7 cellular contexts compared by ENCODE assay signal in genomic region chr3:15097889-15098288, GRCh38. TPM values are rescaled to one million over a fixed set of nuclear protein-coding genes. Genes with fewer than 3 reads are reported as not detected.
A peak's percentile ranks its signal among the peaks of the same experiment; 100 is the strongest.
DNase-seq lines count a peak whose midpoint lies in the region; ATAC-seq, FAIRE-seq and TF ChIP-seq lines count a peak whose summit lies in the region.

No MANE protein-coding gene starts in this region.

- H3K27ac ChIP-seq in H1 (ENCODE audit: low read depth, low read length) (no peak overlapping the region), ovary (no peak overlapping the region)

- H2BK5ac ChIP-seq in H1 (ENCODE audit: low read depth, low read length), result no peak overlapping the region

- H3K18ac ChIP-seq in H1 (ENCODE audit: extremely low read depth, low read length), result no peak overlapping the region

- H2AK5ac ChIP-seq in H1 (ENCODE audit: low read depth, low read length), result no peak overlapping the region

- no peak overlapping the region; the same call in 1 of the 2 replicates for H2AFZ ChIP-seq in H1 (ENCODE audit: low read length)

- CTCF ChIA-PET in T-cell (lab: Charles Lee), result interaction anchor here in 1 of 2 donors (0.7 to 2.2 kb wide), 4 partner anchors 25 to 1167 kb away, joined by 3 to 6 read pairs (median 4); partner anchors contain the start of genes CAPN7, CCDC174, DPH3 and OXNAD1
- CTCF ChIA-PET in H1 (lab: Charles Lee; ENCODE audit: partially characterized antibody), result interaction anchor here (0.6 to 1.6 kb wide), 6 partner anchors 11 to 177 kb away, joined by 3 to 4 read pairs (median 3); no protein-coding TSS in a partner anchor
- CTCF ChIA-PET in HEK293T (lab: Yijun Ruan, JAX), result interaction anchor here (1.0 kb wide), 1 partner anchor 170 kb away, joined by 3 read pairs; no protein-coding TSS in a partner anchor

- no peak overlapping the region for H3K4ac ChIP-seq in H1 (replicated peaks; ENCODE audit: insufficient read length, low read depth, low read length)

- 65% methylated on average over 6 of the region's 6 CpGs; no CpG with 5 or more reads in 1 of the 2 experiments for WGBS in H1 (ENCODE audit: extremely low coverage in 1 of 2, insufficient coverage in 1 of 2, insufficient read length in 1 of 2, insufficient replicate concordance in 2 of 2, low coverage in 1 of 2, low lambda C conversion rate in 2 of 2, missing lambda C conversion rate in 1 of 2), 2 experiments
- WGBS in ovary, 3 donors, result 37 to 54% (median 44%) methylated on average over 6 of the region's 6 CpGs

- no peak overlapping the region for H4K8ac ChIP-seq in H1 (ENCODE audit: extremely low read depth, insufficient read depth, low read length)

- H3K9me3 ChIP-seq in H1 (ENCODE audit: insufficient read depth in 2 of 2, low read depth in 1 of 2, low read length in 1 of 2), result no peaks in the 10 kb centered on the region
- H3K9me3 ChIP-seq in ovary, result no peaks in the 10 kb centered on the region

- H3K27me3 ChIP-seq in H1 (replicated peaks in 1 of 4; ENCODE audit: control insufficient read depth in 3 of 4, extremely low read depth in 1 of 4, insufficient read depth in 3 of 4, low read length in 3 of 4), result no peaks in the 10 kb centered on the region
- no peaks in the 10 kb centered on the region for H3K27me3 ChIP-seq in ovary

- no peak overlapping the region for H4K5ac ChIP-seq in H1 (ENCODE audit: insufficient read length, low read depth, low read length)

- intact Hi-C loops in ovary (cut with DNase I), result no loop called here

- no peak overlapping the region for H3K56ac ChIP-seq in H1 (replicated peaks; ENCODE audit: insufficient read length, low read depth, low read length)

- POLR2A ChIA-PET in T-cell (lab: Charles Lee) (interaction anchor here in 1 of 2 donors (0.6 kb wide), 1 partner anchor 27 kb away, joined by 3 read pairs; no protein-coding TSS in a partner anchor), H1 (lab: Charles Lee; ENCODE audit: partially characterized antibody) (no interaction called here), HEK293T (lab: Yijun Ruan, JAX) (interaction anchor here (2.0 to 2.3 kb wide), 2 partner anchors 10 to 33 kb away, joined by 8 to 15 read pairs; partner anchors contain the start of gene MRPS25)

- no peaks in the 10 kb centered on the region for H3K9me3 Mint-ChIP-seq in T-cell

- DNase-seq in HK-2 (ENCODE audit: unreplicated experiment) (peak; percentile 12), T-cell (peak in 13 of 34 experiments; percentile 4 to 36 (median 20)), H1 (ENCODE audit: low read depth in 1 of 2, low spot score in 2 of 2) (no peak), ovary (no peak), NCI-H128 (lab: John Stamatoyannopoulos, UW; ENCODE audit: unreplicated experiment) (no peak), HEK293T (ENCODE audit: extremely low spot score) (no peak)

- TF ChIP-seq CTCF in H1 (IDR thresholded peaks at IDR 0.05; ENCODE audit: control extremely low read depth in 1 of 3, insufficient read depth in 1 of 3, low read depth in 1 of 3, low read length in 3 of 3) (no peak), ovary (IDR thresholded peaks at IDR 0.05) (no peak)

- H3K4me1 Mint-ChIP-seq in T-cell, result peaks cover 25 to 30% (median 29%) of the 10 kb centered on the region in 3 donors

- H3K27me3 Mint-ChIP-seq in T-cell, result no peaks in the 10 kb centered on the region

- H3K23me2 ChIP-seq in H1 (ENCODE audit: low read depth, low read length), result peaks cover 9% of the 10 kb centered on the region

- no peak overlapping the region for H2BK120ac ChIP-seq in H1 (replicated peaks; ENCODE audit: low read depth, low read length)

- no peak for ATAC-seq in T-cell (replicated peaks in 1 of 4)
- ATAC-seq in GM18907 (IDR thresholded peaks at IDR 0.05; ENCODE audit: unreplicated experiment), result no peak

- no peak for TF ChIP-seq POLR2A in H1 (IDR thresholded peaks at IDR 0.05; ENCODE audit: control extremely low read depth in 1 of 2, low read depth in 2 of 2, low read length in 2 of 2)
- TF ChIP-seq POLR2A in ovary (IDR thresholded peaks at IDR 0.05), result no peak

- H3K23ac ChIP-seq in H1 (ENCODE audit: insufficient read length), result no peak overlapping the region

- H2BK20ac ChIP-seq in H1 (ENCODE audit: low read length), result no peak overlapping the region

- TF ChIP-seq EP300 in H1 (IDR thresholded peaks at IDR 0.05; ENCODE audit: borderline replicate concordance in 1 of 2, low read depth in 2 of 2, low read length in 2 of 2), result no peak
- no peak for TF ChIP-seq EP300 in ovary (IDR thresholded peaks at IDR 0.05)

- H3K79me1 ChIP-seq in H1 (ENCODE audit: low read depth, low read length), result peaks cover 6% of the 10 kb centered on the region

- no peak overlapping the region for H2BK12ac ChIP-seq in H1 (ENCODE audit: low read depth, low read length)

- H4K20me1 ChIP-seq in H1 (replicated peaks in 1 of 2; ENCODE audit: control insufficient read depth in 1 of 2, insufficient read depth in 2 of 2, low read length in 2 of 2), result peaks cover 0 to 3% of the 10 kb centered on the region in 2 experiments

- H3K4me2 ChIP-seq in H1 (ENCODE audit: insufficient read depth in 1 of 2, low read depth in 2 of 2, low read length in 2 of 2), result peak overlapping the region; percentile 100

- peaks cover 2 to 16% (median 6%) of the 10 kb centered on the region in 4 experiments; a peak in 4 of 8 replicates for H3K36me3 ChIP-seq in H1 (ENCODE audit: control insufficient read depth in 2 of 4, insufficient read depth in 4 of 4, low read length in 3 of 4)
- no peaks in the 10 kb centered on the region for H3K36me3 ChIP-seq in ovary

- peak overlapping the region; percentile 93 to 100 (median 97) for H3K4me3 ChIP-seq in H1 (ENCODE audit: extremely low read depth in 1 of 4, insufficient read depth in 2 of 4, low read depth in 3 of 4, low read length in 4 of 4)
- peak overlapping the region; percentile 74 for H3K4me3 ChIP-seq in ovary

- FAIRE-seq in H1 (lab: Jason Lieb, UNC), result no peak

- peaks cover 25% of the 10 kb centered on the region for H3K36me3 Mint-ChIP-seq in T-cell

- no peak overlapping the region for H2BK15ac ChIP-seq in H1 (ENCODE audit: low read length)

- no peak for TF ChIP-seq RAD21 in H1 (IDR thresholded peaks at IDR 0.05 in 1 of 2, conservative IDR thresholded peaks at IDR 0.05 in 1 of 2; ENCODE audit: low read depth in 2 of 2, low read length in 2 of 2)

- H3K9ac ChIP-seq in H1 (replicated peaks in 1 of 4; ENCODE audit: extremely low read depth in 1 of 4, low read depth in 3 of 4, low read length in 3 of 4), result no peak overlapping the region

- H3K4me3 Mint-ChIP-seq in T-cell, result peak overlapping the region; percentile 87 to 94 (median 90)

- H3K4me1 ChIP-seq in H1 (replicated peaks in 1 of 4; ENCODE audit: control insufficient read depth in 3 of 4, insufficient read depth in 4 of 4, low read length in 3 of 4), result peaks cover 0 to 9% (median 4%) of the 10 kb centered on the region in 4 experiments; a peak in 4 of 7 replicates
- H3K4me1 ChIP-seq in ovary (ENCODE audit: insufficient read depth), result peaks cover 10% of the 10 kb centered on the region

- H3K79me2 ChIP-seq in H1 (ENCODE audit: control insufficient read depth in 1 of 2, insufficient read depth in 2 of 2, low read length in 2 of 2), result peaks cover 0 to 13% of the 10 kb centered on the region in 2 experiments

- no peak overlapping the region for H3K14ac ChIP-seq in H1 (ENCODE audit: insufficient read length)

- H3K27ac Mint-ChIP-seq in T-cell, result peak overlapping the region; percentile 89 to 94

- H4K91ac ChIP-seq in H1 (replicated peaks; ENCODE audit: insufficient read length, low read length), result no peak overlapping the region

TF ChIP-seq in H1, 55 proteins besides CTCF, POLR2A, EP300 and RAD21 (continues in another document):
- TF ChIP-seq RBBP5 (IDR thresholded peaks at IDR 0.05; ENCODE audit: borderline replicate concordance, low read depth, low read length), result no peak
- no peak for TF ChIP-seq GABPA (IDR thresholded peaks at IDR 0.05; ENCODE audit: borderline replicate concordance, insufficient read depth, low read length)
- no peak for TF ChIP-seq KDM1A (IDR thresholded peaks at IDR 0.05; ENCODE audit: borderline replicate concordance, low read length)
- TF ChIP-seq CTBP2 (IDR thresholded peaks at IDR 0.05; ENCODE audit: borderline replicate concordance, insufficient read depth, insufficient read length, low read length), result no peak
- TF ChIP-seq ASH2L (IDR thresholded peaks at IDR 0.05; ENCODE audit: low read length), result no peak

TF ChIP-seq in HEK293T, 16 proteins besides CTCF, POLR2A, EP300 and RAD21 (continues in another document):
- TF ChIP-seq ELF4 (IDR thresholded peaks at IDR 0.05) (no peak), LEF1 (IDR thresholded peaks at IDR 0.05; ENCODE audit: borderline replicate concordance) (no peak), FOXA1 (IDR thresholded peaks at IDR 0.05) (no peak), BHLHE40 (IDR thresholded peaks at IDR 0.05; ENCODE audit: borderline replicate concordance) (no peak), NFRKB (IDR thresholded peaks at IDR 0.05) (no peak), ZNF384 (IDR thresholded peaks at IDR 0.05) (no peak), SP1 (IDR thresholded peaks at IDR 0.05) (no peak), L3MBTL2 (conservative IDR thresholded peaks at IDR 0.05) (no peak), SUZ12 (IDR thresholded peaks at IDR 0.05) (no peak), ARNT (IDR thresholded peaks at IDR 0.05) (no peak)

RNA-seq across cellular contexts. Expression of gene RBSN, which starts 1.1 kb away (rescaled TPM):
- total RNA-seq in T-cell (10 to 100 TPM; 24.7 to 42.7 (median 34.4) TPM), ovary (10 to 100 TPM; 14.4 to 36.5 (median 31.1) TPM)
- total RNA-seq in H1 (2021; fragmentation: NEBNext Ultra II Directional; extraction: Animal tissue kit (Norgen Biotek cat#: 25700)), result 18.9 and 20.0 TPM in 2 replicates
- polyA plus RNA-seq in H1 (2011; rRNA removed) (5.6 and 5.9 TPM in 2 replicates), ovary (10 to 100 TPM; 13.5 to 31.5 TPM)
- polyA plus RNA-seq in H1 (2011; cell fraction: cytosol; rRNA removed), result 7.1 TPM
- 11.6 TPM for polyA plus RNA-seq in H1 (2011; cell fraction: nucleus; rRNA removed)
- 8.2 to 12.0 TPM (median 11.2 TPM) in 4 replicates for polyA plus RNA-seq in H1 (2012, experiment 1 of 2)
- 3.8 TPM for polyA plus RNA-seq in H1 (2012, experiment 2 of 2)
- polyA plus RNA-seq in H1 (2013, experiment 1 of 2), result 8.5 TPM
- 8.7 TPM for polyA plus RNA-seq in H1 (2013, experiment 2 of 2)
- polyA minus RNA-seq in H1 (2011; rRNA and poly(A)+ RNA removed), result 17.2 and 17.8 TPM in 2 replicates
- 14.5 TPM for polyA minus RNA-seq in H1 (2011; cell fraction: cytosol; rRNA and poly(A)+ RNA removed)
- polyA minus RNA-seq in H1 (2011; cell fraction: nucleus; rRNA and poly(A)+ RNA removed), result 9.7 TPM

RNA-seq across cellular contexts. Expression of gene MRPS25, which starts 32.8 kb away (rescaled TPM):
- total RNA-seq in T-cell (100 to 1,000 TPM in 1 of 5 donors, 10 to 100 TPM in 4; 55.7 to 102 (median 87.3) TPM), ovary (10 to 100 TPM; 22.5 to 50.5 (median 40.7) TPM)
- 56.5 TPM in 2 replicates for total RNA-seq in H1 (2021; fragmentation: NEBNext Ultra II Directional; extraction: Animal tissue kit (Norgen Biotek cat#: 25700))
- polyA plus RNA-seq in H1 (2011; rRNA removed) (23.0 and 23.7 TPM in 2 replicates), ovary (10 to 100 TPM; 28.1 to 33.9 TPM)
- polyA plus RNA-seq in H1 (2011; cell fraction: cytosol; rRNA removed), result 36.1 TPM
- 49.0 TPM for polyA plus RNA-seq in H1 (2011; cell fraction: nucleus; rRNA removed)
- 47.3 to 53.5 TPM (median 50.9 TPM) in 4 replicates for polyA plus RNA-seq in H1 (2012, experiment 1 of 2)
- polyA plus RNA-seq in H1 (2012, experiment 2 of 2), result 11.6 TPM
- polyA plus RNA-seq in H1 (2013, experiment 1 of 2), result 23.4 TPM
- polyA plus RNA-seq in H1 (2013, experiment 2 of 2), result 25.2 TPM
- polyA minus RNA-seq in H1 (2011; rRNA and poly(A)+ RNA removed), result 15.1 and 20.0 TPM in 2 replicates
- polyA minus RNA-seq in H1 (2011; cell fraction: cytosol; rRNA and poly(A)+ RNA removed), result 28.0 TPM
- polyA minus RNA-seq in H1 (2011; cell fraction: nucleus; rRNA and poly(A)+ RNA removed), result 44.0 TPM
